Comparison of ENCODE assay signal across 8 cellular contexts in genomic region chr6:35688605-35689322, GRCh38. TPM values are rescaled to one million over a fixed set of nuclear protein-coding genes. Genes with fewer than 3 reads are reported as not detected.
DNase-seq lines count a peak whose midpoint lies in the region; ATAC-seq and TF ChIP-seq lines count a peak whose summit lies in the region.

Gene FKBP5 (minus strand): TSS chr6:35688915. CDS start chr6:35642824, 46,091 bp downstream.

- H3K9me3 Mint-ChIP-seq in activated CD4-positive, alpha-beta T cell treated with anti-CD3 and anti-CD28 coated beads for 36 hours (ENCODE audit: low read depth), result no peaks in the 10 kb centered on the region

- peaks cover 15% of the 10 kb centered on the region for H3K36me3 Mint-ChIP-seq in activated CD4-positive, alpha-beta T cell treated with anti-CD3 and anti-CD28 coated beads for 36 hours (ENCODE audit: low read depth)

- ATAC-seq in GM18511 (IDR thresholded peaks at IDR 0.05; ENCODE audit: unreplicated experiment), result peak; percentile 95
- peak; percentile 82 for ATAC-seq in HG03025 (IDR thresholded peaks at IDR 0.05; ENCODE audit: low FRiP score, unreplicated experiment)
- ATAC-seq in activated CD4-positive, alpha-beta T cell treated with anti-CD3 and anti-CD28 coated beads for 36 hours, result peak; percentile 95

- peak within 1 kb of the TSS; percentile 93 for H3K27ac Mint-ChIP-seq in activated CD4-positive, alpha-beta T cell treated with anti-CD3 and anti-CD28 coated beads for 36 hours

- H3K4me3 Mint-ChIP-seq in activated CD4-positive, alpha-beta T cell treated with anti-CD3 and anti-CD28 coated beads for 36 hours, result peak within 1 kb of the TSS; percentile 93

- DNase-seq in 8988T (peak; percentile 87), NCI-H2227 treated with DMSO at 0.1 percent for 48 hours (lab: John Stamatoyannopoulos, UW) (peak; percentile 89), choroid plexus epithelial cell (ENCODE audit: low read depth) (peak; percentile 94), kidney tubule cell (ENCODE audit: low spot score) (peak; percentile 89)
- DNase-seq in activated CD4-positive, alpha-beta T cell treated with anti-CD3 and anti-CD28 coated beads for 36 hours, result peak; percentile 94
- peak; percentile 72 to 93 (median 80) for DNase-seq in stimulated activated CD4-positive, alpha-beta T cell treated with anti-CD3 and anti-CD28 coated beads, Interleukin-1b, Interleukin-23, amount 100 ng/mL, for 24 hours (ENCODE audit: low read depth in 4 of 4, low spot score in 1 of 4)

- CTCF ChIA-PET in activated CD4-positive, alpha-beta T cell treated with anti-CD3 and anti-CD28 coated beads for 36 hours (lab: Charles Lee), result interaction anchor here (1.1 to 1.4 kb wide), 3 partner anchors 47 to 136 kb away, joined by 3 to 4 read pairs (median 4); no protein-coding TSS in a partner anchor

- TF ChIP-seq CTCF in choroid plexus epithelial cell (conservative IDR thresholded peaks at IDR 0.05; ENCODE audit: low read depth, low read length), result no peak

- POLR2A ChIA-PET in activated CD4-positive, alpha-beta T cell treated with anti-CD3 and anti-CD28 coated beads for 36 hours (lab: Charles Lee), result interaction anchor here (0.6 to 1.6 kb wide), 3 partner anchors 20 to 579 kb away, joined by 4 to 6 read pairs (median 4); no protein-coding TSS in a partner anchor

- H3K4me1 Mint-ChIP-seq in activated CD4-positive, alpha-beta T cell treated with anti-CD3 and anti-CD28 coated beads for 36 hours, result peaks cover 8% of the 10 kb centered on the region

- no peaks in the 10 kb centered on the region for H3K27me3 Mint-ChIP-seq in activated CD4-positive, alpha-beta T cell treated with anti-CD3 and anti-CD28 coated beads for 36 hours

- H3K4me3 ChIP-seq in choroid plexus epithelial cell (ENCODE audit: low read depth, low read length), result peak within 1 kb of the TSS; percentile 81

- intact Hi-C loops in activated CD4-positive, alpha-beta T cell treated with anti-CD3 and anti-CD28 coated beads for 36 hours (cut with DNase I, micrococcal nuclease), result loop anchor here (1.0 to 5.0 kb wide), 5 partner anchors 20 to 221 kb away; partner anchors contain the start of gene RPL10A (in 1 of the 2)

RNA-seq across cellular contexts. Expression of gene FKBP5, which starts in this region (rescaled TPM):
- 100 to 1,000 TPM; 140 to 141 TPM for total RNA-seq in activated CD4-positive, alpha-beta T cell treated with anti-CD3 and anti-CD28 coated beads for 36 hours

Comparison
In these comparisons a context has a peak if more than half of its experiments do, and no peak if none do; other contexts are left out.
1. Peak in every context shown above with its lines: DNase-seq, ATAC-seq and H3K4me3 ChIP-seq.